In genomic region chr22:31346733-31347250, GRCh38 we compare ENCODE assay signal across 3 cellular contexts.
TF ChIP-seq lines count a peak whose summit lies in the region.

No MANE protein-coding gene starts in this region.

TF ChIP-seq in Ishikawa, 13 proteins besides CTCF, POLR2A, EP300 and RAD21 (continued from another document):
- TF ChIP-seq EGR1 (IDR thresholded peaks at IDR 0.05) (no peak), TAF1 (IDR thresholded peaks at IDR 0.05; ENCODE audit: low read depth) (peak; percentile 33; the same call in 1 of the 2 replicates), CEBPB (IDR thresholded peaks at IDR 0.05) (no peak), TCF12 (IDR thresholded peaks at IDR 0.05; ENCODE audit: low read depth) (peak; percentile 8; the same call in 1 of the 2 replicates), NFIC (IDR thresholded peaks at IDR 0.05) (no peak)

TF ChIP-seq in SK-N-SH treated with all-trans-retinoic acid at 6 μM for 48 hours, 23 proteins besides CTCF, POLR2A, EP300 and RAD21:
- TF ChIP-seq PATZ1 (CRISPR knock-in tag; IDR thresholded peaks at IDR 0.05; ENCODE audit: borderline replicate concordance): peak; percentile 92; the same call in 1 of the 2 replicates
- no peak for TF ChIP-seq CSDC2 (CRISPR knock-in tag; IDR thresholded peaks at IDR 0.05)

TF ChIP-seq in K562, 482 proteins besides CTCF, POLR2A, EP300 and RAD21 (continued from another document):
- TF ChIP-seq PHF8 (IDR thresholded peaks at IDR 0.05; ENCODE audit: borderline replicate concordance, low read length): 0 out of 2 replicates have a peak, but pooled peaks have one; percentile 11
- 0 out of 4 replicates have a peak, but pooled peaks of 1 of the 2 experiments have one; percentile 15 for TF ChIP-seq KDM4B (IDR thresholded peaks at IDR 0.05; ENCODE audit: borderline replicate concordance in 2 of 2, low read depth in 1 of 2)
- peak; percentile 39 for TF ChIP-seq FIP1L1 (IDR thresholded peaks at IDR 0.05; ENCODE audit: low read depth, low read length, poor library complexity, severe bottlenecking)
